1 cellular context compared by ENCODE assay signal in the genomic region with DNA sequence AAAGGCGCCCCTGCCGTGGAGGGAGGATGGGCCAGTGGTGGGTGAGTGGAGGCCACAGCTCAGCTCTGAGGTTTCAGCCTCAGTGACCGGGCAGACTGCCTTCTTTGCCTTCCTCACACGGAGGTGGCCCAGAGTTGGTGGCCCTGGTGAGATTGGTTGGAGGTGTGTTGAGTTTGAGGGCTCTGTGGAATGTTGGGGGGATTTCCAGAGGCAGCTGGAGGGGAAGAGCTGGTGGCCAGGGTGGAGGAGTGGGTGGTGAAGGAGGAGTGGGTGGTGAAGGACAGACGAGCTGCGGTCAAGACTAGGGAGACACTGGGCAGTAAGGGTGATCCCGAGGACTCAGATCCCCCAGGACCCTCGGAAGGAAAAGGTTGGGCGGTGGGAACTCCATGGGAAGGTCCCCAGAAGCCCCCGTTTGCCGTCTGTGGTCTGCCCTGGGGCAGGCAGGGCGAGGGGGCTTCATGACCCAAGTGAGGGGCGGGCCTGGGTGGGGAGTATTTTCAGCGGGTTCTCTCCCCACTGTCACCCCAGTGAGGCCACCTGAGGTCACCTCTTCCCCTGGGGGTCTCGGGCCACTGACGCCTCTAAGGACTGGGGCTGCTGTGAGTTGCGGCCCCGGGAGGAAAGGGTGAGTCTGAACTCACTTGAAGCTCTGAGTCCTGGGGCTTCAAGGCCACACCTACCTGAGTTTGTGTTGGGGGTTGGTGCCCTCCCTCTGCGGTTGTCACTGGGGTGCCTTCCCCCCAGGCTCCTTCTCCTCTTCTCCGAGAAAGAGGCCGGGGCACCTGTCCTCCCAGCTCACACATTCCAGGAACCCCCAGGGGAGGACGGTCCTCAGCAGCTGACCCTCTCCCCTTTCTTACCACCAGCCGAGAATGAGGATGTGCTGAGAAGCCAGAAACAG.
TF ChIP-seq lines count a peak whose summit lies in the region.

No MANE protein-coding gene starts in this region.

TF ChIP-seq in GM12878, 131 proteins besides CTCF, POLR2A, EP300 and RAD21 (continued from another document):
- TF ChIP-seq SPI1 (IDR thresholded peaks at IDR 0.05; ENCODE audit: borderline replicate concordance, insufficient read depth, low read depth, low read length) (no peak), NR2F1 (conservative IDR thresholded peaks at IDR 0.05) (peak; percentile 78), ASH2L (IDR thresholded peaks at IDR 0.05; ENCODE audit: borderline replicate concordance, low read depth) (no peak), GABPA (IDR thresholded peaks at IDR 0.05; ENCODE audit: low read depth) (no peak), RELA (IDR thresholded peaks at IDR 0.05; ENCODE audit: borderline replicate concordance, partially characterized antibody) (peak; percentile 93), POU2F2 (IDR thresholded peaks at IDR 0.05; ENCODE audit: borderline replicate concordance, low read depth, low read length) (peak; percentile 62; the same call in 1 of the 3 replicates), ETV6 (conservative IDR thresholded peaks at IDR 0.05 in 1 of 2, IDR thresholded peaks at IDR 0.05 in 1 of 2; ENCODE audit: borderline replicate concordance in 1 of 2, low read depth in 1 of 2) (no peak), TARDBP (IDR thresholded peaks at IDR 0.05; ENCODE audit: borderline replicate concordance) (no peak), CBX5 (IDR thresholded peaks at IDR 0.05; ENCODE audit: low read depth) (no peak), SUPT20H (IDR thresholded peaks at IDR 0.05; ENCODE audit: borderline replicate concordance, control insufficient read depth, low read depth, low read length) (no peak), SIN3A (IDR thresholded peaks at IDR 0.05; ENCODE audit: low read depth, low read length) (0 out of 2 replicates have a peak, but pooled peaks have one; percentile 24), DPF2 (IDR thresholded peaks at IDR 0.05) (peak; percentile 84; the same call in 1 of the 2 replicates), MTA2 (IDR thresholded peaks at IDR 0.05; ENCODE audit: low read depth) (peak; percentile 8; the same call in 1 of the 2 replicates), EED (IDR thresholded peaks at IDR 0.05; ENCODE audit: low read depth) (peak; percentile 75), RBBP5 (conservative IDR thresholded peaks at IDR 0.05) (no peak), SMAD5 (IDR thresholded peaks at IDR 0.05; ENCODE audit: low read depth) (peak; percentile 56; the same call in 1 of the 2 replicates), ZBED1 (IDR thresholded peaks at IDR 0.05; ENCODE audit: borderline replicate concordance) (0 out of 2 replicates have a peak, but pooled peaks have one; percentile 28), MYC (IDR thresholded peaks at IDR 0.05; ENCODE audit: insufficient read depth, insufficient read length, insufficient replicate concordance, low read length, severe bottlenecking) (no peak), FOXM1 (IDR thresholded peaks at IDR 0.05; ENCODE audit: low read depth, low read length) (no peak), NBN (IDR thresholded peaks at IDR 0.05) (peak; percentile 85), KLF5 (IDR thresholded peaks at IDR 0.05; ENCODE audit: partially characterized antibody) (no peak)
- TF ChIP-seq, protein P1, sequence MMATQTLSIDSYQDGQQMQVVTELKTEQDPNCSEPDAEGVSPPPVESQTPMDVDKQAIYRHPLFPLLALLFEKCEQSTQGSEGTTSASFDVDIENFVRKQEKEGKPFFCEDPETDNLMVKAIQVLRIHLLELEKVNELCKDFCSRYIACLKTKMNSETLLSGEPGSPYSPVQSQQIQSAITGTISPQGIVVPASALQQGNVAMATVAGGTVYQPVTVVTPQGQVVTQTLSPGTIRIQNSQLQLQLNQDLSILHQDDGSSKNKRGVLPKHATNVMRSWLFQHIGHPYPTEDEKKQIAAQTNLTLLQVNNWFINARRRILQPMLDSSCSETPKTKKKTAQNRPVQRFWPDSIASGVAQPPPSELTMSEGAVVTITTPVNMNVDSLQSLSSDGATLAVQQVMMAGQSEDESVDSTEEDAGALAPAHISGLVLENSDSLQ (IDR thresholded peaks at IDR 0.05) = no peak
- TF ChIP-seq, protein P2, sequence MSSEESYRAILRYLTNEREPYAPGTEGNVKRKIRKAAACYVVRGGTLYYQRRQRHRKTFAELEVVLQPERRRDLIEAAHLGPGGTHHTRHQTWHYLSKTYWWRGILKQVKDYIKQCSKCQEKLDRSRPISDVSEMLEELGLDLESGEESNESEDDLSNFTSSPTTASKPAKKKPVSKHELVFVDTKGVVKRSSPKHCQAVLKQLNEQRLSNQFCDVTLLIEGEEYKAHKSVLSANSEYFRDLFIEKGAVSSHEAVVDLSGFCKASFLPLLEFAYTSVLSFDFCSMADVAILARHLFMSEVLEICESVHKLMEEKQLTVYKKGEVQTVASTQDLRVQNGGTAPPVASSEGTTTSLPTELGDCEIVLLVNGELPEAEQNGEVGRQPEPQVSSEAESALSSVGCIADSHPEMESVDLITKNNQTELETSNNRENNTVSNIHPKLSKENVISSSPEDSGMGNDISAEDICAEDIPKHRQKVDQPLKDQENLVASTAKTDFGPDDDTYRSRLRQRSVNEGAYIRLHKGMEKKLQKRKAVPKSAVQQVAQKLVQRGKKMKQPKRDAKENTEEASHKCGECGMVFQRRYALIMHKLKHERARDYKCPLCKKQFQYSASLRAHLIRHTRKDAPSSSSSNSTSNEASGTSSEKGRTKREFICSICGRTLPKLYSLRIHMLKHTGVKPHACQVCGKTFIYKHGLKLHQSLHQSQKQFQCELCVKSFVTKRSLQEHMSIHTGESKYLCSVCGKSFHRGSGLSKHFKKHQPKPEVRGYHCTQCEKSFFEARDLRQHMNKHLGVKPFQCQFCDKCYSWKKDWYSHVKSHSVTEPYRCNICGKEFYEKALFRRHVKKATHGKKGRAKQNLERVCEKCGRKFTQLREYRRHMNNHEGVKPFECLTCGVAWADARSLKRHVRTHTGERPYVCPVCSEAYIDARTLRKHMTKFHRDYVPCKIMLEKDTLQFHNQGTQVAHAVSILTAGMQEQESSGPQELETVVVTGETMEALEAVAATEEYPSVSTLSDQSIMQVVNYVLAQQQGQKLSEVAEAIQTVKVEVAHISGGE (CRISPR knock-in tag; IDR thresholded peaks at IDR 0.05) = no peak
- TF ChIP-seq, protein P3, sequence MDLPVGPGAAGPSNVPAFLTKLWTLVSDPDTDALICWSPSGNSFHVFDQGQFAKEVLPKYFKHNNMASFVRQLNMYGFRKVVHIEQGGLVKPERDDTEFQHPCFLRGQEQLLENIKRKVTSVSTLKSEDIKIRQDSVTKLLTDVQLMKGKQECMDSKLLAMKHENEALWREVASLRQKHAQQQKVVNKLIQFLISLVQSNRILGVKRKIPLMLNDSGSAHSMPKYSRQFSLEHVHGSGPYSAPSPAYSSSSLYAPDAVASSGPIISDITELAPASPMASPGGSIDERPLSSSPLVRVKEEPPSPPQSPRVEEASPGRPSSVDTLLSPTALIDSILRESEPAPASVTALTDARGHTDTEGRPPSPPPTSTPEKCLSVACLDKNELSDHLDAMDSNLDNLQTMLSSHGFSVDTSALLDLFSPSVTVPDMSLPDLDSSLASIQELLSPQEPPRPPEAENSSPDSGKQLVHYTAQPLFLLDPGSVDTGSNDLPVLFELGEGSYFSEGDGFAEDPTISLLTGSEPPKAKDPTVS (IDR thresholded peaks at IDR 0.05; ENCODE audit: low read depth, low read length) = no peak
- TF ChIP-seq, protein P4, sequence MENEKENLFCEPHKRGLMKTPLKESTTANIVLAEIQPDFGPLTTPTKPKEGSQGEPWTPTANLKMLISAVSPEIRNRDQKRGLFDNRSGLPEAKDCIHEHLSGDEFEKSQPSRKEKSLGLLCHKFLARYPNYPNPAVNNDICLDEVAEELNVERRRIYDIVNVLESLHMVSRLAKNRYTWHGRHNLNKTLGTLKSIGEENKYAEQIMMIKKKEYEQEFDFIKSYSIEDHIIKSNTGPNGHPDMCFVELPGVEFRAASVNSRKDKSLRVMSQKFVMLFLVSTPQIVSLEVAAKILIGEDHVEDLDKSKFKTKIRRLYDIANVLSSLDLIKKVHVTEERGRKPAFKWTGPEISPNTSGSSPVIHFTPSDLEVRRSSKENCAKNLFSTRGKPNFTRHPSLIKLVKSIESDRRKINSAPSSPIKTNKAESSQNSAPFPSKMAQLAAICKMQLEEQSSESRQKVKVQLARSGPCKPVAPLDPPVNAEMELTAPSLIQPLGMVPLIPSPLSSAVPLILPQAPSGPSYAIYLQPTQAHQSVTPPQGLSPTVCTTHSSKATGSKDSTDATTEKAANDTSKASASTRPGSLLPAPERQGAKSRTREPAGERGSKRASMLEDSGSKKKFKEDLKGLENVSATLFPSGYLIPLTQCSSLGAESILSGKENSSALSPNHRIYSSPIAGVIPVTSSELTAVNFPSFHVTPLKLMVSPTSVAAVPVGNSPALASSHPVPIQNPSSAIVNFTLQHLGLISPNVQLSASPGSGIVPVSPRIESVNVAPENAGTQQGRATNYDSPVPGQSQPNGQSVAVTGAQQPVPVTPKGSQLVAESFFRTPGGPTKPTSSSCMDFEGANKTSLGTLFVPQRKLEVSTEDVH (IDR thresholded peaks at IDR 0.05; ENCODE audit: low read depth, partially characterized antibody) = no peak
